In the genomic region with DNA sequence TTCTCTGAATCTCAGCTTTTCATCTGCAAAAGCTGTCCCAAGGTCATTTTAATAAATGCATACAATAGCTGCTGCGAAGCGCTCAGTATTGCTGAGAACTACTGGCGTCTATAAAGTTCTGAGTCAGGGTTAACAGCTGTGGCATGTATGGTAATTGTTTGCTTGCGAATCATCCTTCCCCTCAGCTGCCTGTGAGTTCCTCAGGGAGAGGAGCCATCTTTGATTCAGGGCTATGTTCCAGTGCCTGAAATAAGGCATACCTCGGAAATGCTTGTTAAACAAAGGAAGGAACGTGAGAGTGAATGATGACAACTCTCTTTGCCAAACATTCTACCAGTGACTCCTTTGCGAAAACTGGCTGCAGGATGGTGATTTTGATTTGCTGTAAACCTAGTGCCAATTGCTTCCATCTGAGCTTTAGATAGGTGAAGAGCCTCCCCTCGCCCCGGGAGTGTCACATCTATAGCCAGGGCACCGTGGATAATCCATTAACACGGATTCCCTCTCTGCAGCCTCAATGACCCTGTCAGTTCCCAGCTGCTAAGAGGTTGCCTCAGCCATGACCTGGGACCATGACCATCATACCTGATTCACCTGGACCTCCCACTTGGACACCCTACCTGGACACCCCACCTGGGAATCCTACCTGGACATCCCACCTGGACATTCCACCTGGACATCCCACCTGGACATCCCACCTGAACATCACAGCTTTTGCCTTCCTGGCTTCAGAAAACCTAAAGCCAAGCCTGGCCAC, we compare ENCODE assay signal across 10 cellular contexts. TPM values are rescaled to one million over a fixed set of nuclear protein-coding genes. Genes with fewer than 3 reads are reported as not detected.
DNase-seq lines count a peak whose midpoint lies in the region; ATAC-seq and TF ChIP-seq lines count a peak whose summit lies in the region.
"Had no signal": no experiment of that assay in that cellular context is flagged by ENCODE, and none has a peak within 500 bp of the region (broad histone marks: within the 10 kb centered on the region; RNA-seq: fewer than 3 reads in every experiment).

No MANE protein-coding gene starts in this region.

- H3K36me3 Mint-ChIP-seq in osteocyte (ENCODE audit: unreplicated experiment) (no peaks in the 10 kb centered on the region), immature natural killer cell (no peaks in the 10 kb centered on the region)
- H3K36me3 Mint-ChIP-seq: mesothelial cell of epicardium had no signal

- TF ChIP-seq CTCF in dorsolateral prefrontal cortex (IDR thresholded peaks at IDR 0.05 in 54 of 56, conservative IDR thresholded peaks at IDR 0.05 in 2 of 56; ENCODE audit: low read depth in 1 of 56, partially characterized antibody in 56 of 56) = no peak
- no peak for TF ChIP-seq CTCF in osteocyte (IDR thresholded peaks at IDR 0.05)

- H3K4me1 Mint-ChIP-seq in osteocyte (ENCODE audit: unreplicated experiment) (peaks cover 7% of the 10 kb centered on the region), immature natural killer cell (no peaks in the 10 kb centered on the region)
- H3K4me1 Mint-ChIP-seq: mesothelial cell of epicardium had no signal

- in situ Hi-C loops in Caki2 (cut with HindIII; ENCODE audit: low pct_unique_long_range_greater_than_20kb, low sequenced_read_pairs) = no loop called here

- H3K9me3 Mint-ChIP-seq in osteocyte (ENCODE audit: unreplicated experiment) = no peaks in the 10 kb centered on the region
- no peaks in the 10 kb centered on the region for H3K9me3 Mint-ChIP-seq in immature natural killer cell
- H3K9me3 Mint-ChIP-seq: mesothelial cell of epicardium had no signal

- intact Hi-C loops in dorsolateral prefrontal cortex (cut with DNase I) = no loop called here

- H3K27me3 Mint-ChIP-seq in osteocyte (ENCODE audit: unreplicated experiment) (no peaks in the 10 kb centered on the region), immature natural killer cell (ENCODE audit: low read depth in 3 of 3) (peaks cover 0 to 5% (median 2%) of the 10 kb centered on the region in 3 donors)

- ATAC-seq in GM21515 (IDR thresholded peaks at IDR 0.05; ENCODE audit: unreplicated experiment) (no peak), GM18867 (IDR thresholded peaks at IDR 0.05; ENCODE audit: unreplicated experiment) (no peak), HG03442 (IDR thresholded peaks at IDR 0.05; ENCODE audit: unreplicated experiment) (no peak)

- peak overlapping the region; percentile 6 for H3K27ac Mint-ChIP-seq in osteocyte (ENCODE audit: unreplicated experiment)
- no peak overlapping the region for H3K27ac Mint-ChIP-seq in immature natural killer cell
- H3K27ac Mint-ChIP-seq: mesothelial cell of epicardium had no signal

- H3K4me3 Mint-ChIP-seq in osteocyte (ENCODE audit: unreplicated experiment) = no peak overlapping the region
- no peak overlapping the region for H3K4me3 Mint-ChIP-seq in immature natural killer cell
- H3K4me3 Mint-ChIP-seq: mesothelial cell of epicardium had no signal

- H3K4me3 ChIP-seq in dorsolateral prefrontal cortex = no peak overlapping the region

- DNase-seq in Caki2 (ENCODE audit: low read depth) (peak; percentile 46), NCI-H226 (peak; percentile 96), dorsolateral prefrontal cortex (peak in 6 of 10 donors; percentile 5 to 40 (median 26)), osteocyte (ENCODE audit: extremely low spot score, unreplicated experiment) (peak; percentile 83), immature natural killer cell (no peak)
- DNase-seq: NCI-H146 had no signal

- peaks cover 0 to 11% (median 0%) of the 10 kb centered on the region in 45 donors for H3K27me3 ChIP-seq in dorsolateral prefrontal cortex

- no peak overlapping the region for H3K27ac ChIP-seq in dorsolateral prefrontal cortex

RNA-seq across cellular contexts. Expression of gene GPRIN2, which starts 39.6 kb away (rescaled TPM):
- 4.3 and 6.3 TPM in 2 replicates for total RNA-seq in Caki2 (2014; rRNA removed; shearing (Covaris generic); ENCODE audit: low replicate concordance)
- 1 to 10 TPM in 66 of 120 experiments, under 1 TPM in 47, not detected in 7; 0.36 to 2.4 (median 1.1) TPM for total RNA-seq in dorsolateral prefrontal cortex
- total RNA-seq in osteocyte = 2.5 and 3.4 TPM in 2 replicates
- not detected for polyA plus RNA-seq in immature natural killer cell

RNA-seq across cellular contexts. Expression of gene NPY4R, which starts 51.1 kb away (rescaled TPM):
- not detected in 2 replicates for total RNA-seq in Caki2 (2014; rRNA removed; shearing (Covaris generic); ENCODE audit: low replicate concordance)
- total RNA-seq in dorsolateral prefrontal cortex (under 1 TPM in 20 of 120 experiments, not detected in 100; 0.19 to 0.78 (median 0.32) TPM), osteocyte (not detected in 2 replicates)
- not detected for polyA plus RNA-seq in immature natural killer cell
- total RNA-seq: mesothelial cell of epicardium had no signal

Comparison
In these comparisons a context has a peak if more than half of its experiments do, and no peak if none do; other contexts are left out.
1. DNase-seq: peak in Caki2 (single experiment), NCI-H226 (single experiment), dorsolateral prefrontal cortex (6 of 10) and osteocyte (single experiment); none in immature natural killer cell (0 of 3).